ENCODE assay signal across 3 cellular contexts in the genomic region with DNA sequence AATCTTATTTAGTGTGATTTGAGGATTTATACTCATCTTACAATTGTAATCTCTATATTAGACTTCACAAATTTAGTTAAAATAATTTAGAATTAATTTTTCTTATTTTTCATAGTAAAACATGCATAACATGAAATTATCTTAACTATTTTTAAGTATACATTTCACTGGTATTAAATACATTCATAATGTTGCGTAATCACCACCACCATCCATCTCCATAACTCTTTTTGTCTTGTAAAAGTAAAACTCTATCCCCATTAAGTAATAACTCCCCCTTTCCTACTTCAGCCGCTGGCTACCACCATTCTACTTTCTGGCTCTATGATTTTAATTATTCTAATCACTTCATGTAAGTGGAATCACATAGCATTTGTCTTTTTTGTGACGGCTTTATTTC.
TF ChIP-seq lines count a peak whose summit lies in the region.

No MANE protein-coding gene starts in this region.

TF ChIP-seq in HepG2, 621 proteins besides CTCF, POLR2A, EP300 and RAD21:
- peak; percentile 79 for TF ChIP-seq CEBPB (IDR thresholded peaks at IDR 0.05; ENCODE audit: borderline replicate concordance, low read depth, low read length)
- TF ChIP-seq, protein P1, sequence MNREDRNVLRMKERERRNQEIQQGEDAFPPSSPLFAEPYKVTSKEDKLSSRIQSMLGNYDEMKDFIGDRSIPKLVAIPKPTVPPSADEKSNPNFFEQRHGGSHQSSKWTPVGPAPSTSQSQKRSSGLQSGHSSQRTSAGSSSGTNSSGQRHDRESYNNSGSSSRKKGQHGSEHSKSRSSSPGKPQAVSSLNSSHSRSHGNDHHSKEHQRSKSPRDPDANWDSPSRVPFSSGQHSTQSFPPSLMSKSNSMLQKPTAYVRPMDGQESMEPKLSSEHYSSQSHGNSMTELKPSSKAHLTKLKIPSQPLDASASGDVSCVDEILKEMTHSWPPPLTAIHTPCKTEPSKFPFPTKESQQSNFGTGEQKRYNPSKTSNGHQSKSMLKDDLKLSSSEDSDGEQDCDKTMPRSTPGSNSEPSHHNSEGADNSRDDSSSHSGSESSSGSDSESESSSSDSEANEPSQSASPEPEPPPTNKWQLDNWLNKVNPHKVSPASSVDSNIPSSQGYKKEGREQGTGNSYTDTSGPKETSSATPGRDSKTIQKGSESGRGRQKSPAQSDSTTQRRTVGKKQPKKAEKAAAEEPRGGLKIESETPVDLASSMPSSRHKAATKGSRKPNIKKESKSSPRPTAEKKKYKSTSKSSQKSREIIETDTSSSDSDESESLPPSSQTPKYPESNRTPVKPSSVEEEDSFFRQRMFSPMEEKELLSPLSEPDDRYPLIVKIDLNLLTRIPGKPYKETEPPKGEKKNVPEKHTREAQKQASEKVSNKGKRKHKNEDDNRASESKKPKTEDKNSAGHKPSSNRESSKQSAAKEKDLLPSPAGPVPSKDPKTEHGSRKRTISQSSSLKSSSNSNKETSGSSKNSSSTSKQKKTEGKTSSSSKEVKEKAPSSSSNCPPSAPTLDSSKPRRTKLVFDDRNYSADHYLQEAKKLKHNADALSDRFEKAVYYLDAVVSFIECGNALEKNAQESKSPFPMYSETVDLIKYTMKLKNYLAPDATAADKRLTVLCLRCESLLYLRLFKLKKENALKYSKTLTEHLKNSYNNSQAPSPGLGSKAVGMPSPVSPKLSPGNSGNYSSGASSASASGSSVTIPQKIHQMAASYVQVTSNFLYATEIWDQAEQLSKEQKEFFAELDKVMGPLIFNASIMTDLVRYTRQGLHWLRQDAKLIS (CRISPR knock-in tag; IDR thresholded peaks at IDR 0.05) = no peak

TF ChIP-seq in Ishikawa, 13 proteins besides CTCF, POLR2A, EP300 and RAD21:
- TF ChIP-seq, protein P2, sequence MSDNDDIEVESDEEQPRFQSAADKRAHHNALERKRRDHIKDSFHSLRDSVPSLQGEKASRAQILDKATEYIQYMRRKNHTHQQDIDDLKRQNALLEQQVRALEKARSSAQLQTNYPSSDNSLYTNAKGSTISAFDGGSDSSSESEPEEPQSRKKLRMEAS (IDR thresholded peaks at IDR 0.05) = no peak
- TF ChIP-seq FOXM1 (IDR thresholded peaks at IDR 0.05; ENCODE audit: borderline replicate concordance, low read depth) = no peak
- TF ChIP-seq, protein P3, sequence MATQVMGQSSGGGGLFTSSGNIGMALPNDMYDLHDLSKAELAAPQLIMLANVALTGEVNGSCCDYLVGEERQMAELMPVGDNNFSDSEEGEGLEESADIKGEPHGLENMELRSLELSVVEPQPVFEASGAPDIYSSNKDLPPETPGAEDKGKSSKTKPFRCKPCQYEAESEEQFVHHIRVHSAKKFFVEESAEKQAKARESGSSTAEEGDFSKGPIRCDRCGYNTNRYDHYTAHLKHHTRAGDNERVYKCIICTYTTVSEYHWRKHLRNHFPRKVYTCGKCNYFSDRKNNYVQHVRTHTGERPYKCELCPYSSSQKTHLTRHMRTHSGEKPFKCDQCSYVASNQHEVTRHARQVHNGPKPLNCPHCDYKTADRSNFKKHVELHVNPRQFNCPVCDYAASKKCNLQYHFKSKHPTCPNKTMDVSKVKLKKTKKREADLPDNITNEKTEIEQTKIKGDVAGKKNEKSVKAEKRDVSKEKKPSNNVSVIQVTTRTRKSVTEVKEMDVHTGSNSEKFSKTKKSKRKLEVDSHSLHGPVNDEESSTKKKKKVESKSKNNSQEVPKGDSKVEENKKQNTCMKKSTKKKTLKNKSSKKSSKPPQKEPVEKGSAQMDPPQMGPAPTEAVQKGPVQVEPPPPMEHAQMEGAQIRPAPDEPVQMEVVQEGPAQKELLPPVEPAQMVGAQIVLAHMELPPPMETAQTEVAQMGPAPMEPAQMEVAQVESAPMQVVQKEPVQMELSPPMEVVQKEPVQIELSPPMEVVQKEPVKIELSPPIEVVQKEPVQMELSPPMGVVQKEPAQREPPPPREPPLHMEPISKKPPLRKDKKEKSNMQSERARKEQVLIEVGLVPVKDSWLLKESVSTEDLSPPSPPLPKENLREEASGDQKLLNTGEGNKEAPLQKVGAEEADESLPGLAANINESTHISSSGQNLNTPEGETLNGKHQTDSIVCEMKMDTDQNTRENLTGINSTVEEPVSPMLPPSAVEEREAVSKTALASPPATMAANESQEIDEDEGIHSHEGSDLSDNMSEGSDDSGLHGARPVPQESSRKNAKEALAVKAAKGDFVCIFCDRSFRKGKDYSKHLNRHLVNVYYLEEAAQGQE (IDR thresholded peaks at IDR 0.05; ENCODE audit: low read depth) = no peak
- TF ChIP-seq, protein P4, sequence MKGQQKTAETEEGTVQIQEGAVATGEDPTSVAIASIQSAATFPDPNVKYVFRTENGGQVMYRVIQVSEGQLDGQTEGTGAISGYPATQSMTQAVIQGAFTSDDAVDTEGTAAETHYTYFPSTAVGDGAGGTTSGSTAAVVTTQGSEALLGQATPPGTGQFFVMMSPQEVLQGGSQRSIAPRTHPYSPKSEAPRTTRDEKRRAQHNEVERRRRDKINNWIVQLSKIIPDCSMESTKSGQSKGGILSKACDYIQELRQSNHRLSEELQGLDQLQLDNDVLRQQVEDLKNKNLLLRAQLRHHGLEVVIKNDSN (IDR thresholded peaks at IDR 0.05) = no peak
- TF ChIP-seq CREB1 (IDR thresholded peaks at IDR 0.05; ENCODE audit: low read depth) = no peak
- TF ChIP-seq TAF1 (IDR thresholded peaks at IDR 0.05; ENCODE audit: low read depth) = no peak
- TF ChIP-seq CEBPB (IDR thresholded peaks at IDR 0.05) = peak; percentile 65

TF ChIP-seq in H1, 55 proteins besides CTCF, POLR2A, EP300 and RAD21:
- TF ChIP-seq SP1 (IDR thresholded peaks at IDR 0.05; ENCODE audit: low read depth, low read length) = no peak
- TF ChIP-seq CEBPB (IDR thresholded peaks at IDR 0.05; ENCODE audit: low read depth, low read length) = peak; percentile 84
